ENCODE assay signal across 1 cellular context in the genomic region with DNA sequence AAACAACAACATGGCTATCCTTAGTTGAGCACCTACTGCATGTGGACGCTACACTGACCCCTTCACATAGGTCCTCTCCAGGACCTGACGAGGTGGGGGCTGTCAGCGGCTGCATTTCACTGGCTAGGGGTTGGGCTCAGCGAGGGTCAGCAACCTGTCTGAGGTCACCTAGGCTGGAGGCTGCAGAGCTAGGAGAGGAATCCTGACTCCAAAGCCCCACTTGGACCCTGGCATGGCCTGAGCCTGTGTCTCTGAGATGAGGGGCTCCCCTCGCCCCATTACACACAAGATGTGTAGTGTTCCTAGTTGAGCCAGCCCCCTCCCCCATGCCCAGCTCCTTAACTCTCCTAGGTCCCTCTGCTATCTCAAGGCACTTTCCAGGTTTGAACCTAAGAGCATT.
TF ChIP-seq lines count a peak whose summit lies in the region.

No MANE protein-coding gene starts in this region.

TF ChIP-seq in GM12878, 131 proteins besides CTCF, POLR2A, EP300 and RAD21 (continued from another document):
- TF ChIP-seq IKZF2 (IDR thresholded peaks at IDR 0.05) (no peak), REST (IDR thresholded peaks at IDR 0.05; ENCODE audit: low read depth, low read length) (no peak), MTA3 (IDR thresholded peaks at IDR 0.05; ENCODE audit: borderline replicate concordance, low read length) (no peak), TARDBP (IDR thresholded peaks at IDR 0.05; ENCODE audit: borderline replicate concordance) (no peak), YBX1 (IDR thresholded peaks at IDR 0.05) (no peak), SIX5 (IDR thresholded peaks at IDR 0.05; ENCODE audit: low read depth, low read length, severe bottlenecking) (no peak)
